In the genomic region with DNA sequence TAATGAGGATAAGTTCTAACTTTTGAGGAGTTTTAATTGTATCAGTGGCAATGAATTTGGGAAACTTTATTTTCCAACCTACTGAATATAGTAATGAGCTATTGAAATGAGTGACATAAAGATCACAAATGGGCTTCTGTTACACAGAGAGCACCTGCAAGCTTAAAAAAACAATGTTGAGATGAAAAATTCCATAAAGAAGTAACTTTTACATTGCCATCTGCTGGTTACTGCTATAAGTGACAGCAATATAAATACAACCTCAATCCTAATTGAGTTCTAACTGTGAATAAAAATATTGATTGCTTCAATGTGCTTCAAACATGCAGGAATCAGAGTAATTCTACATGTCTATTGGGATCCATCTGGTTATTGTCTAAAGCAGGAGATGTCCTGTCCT, we compare ENCODE assay signal across 12 cellular contexts. TPM values are rescaled to one million over a fixed set of nuclear protein-coding genes. Genes with fewer than 3 reads are reported as not detected.
DNase-seq lines count a peak whose midpoint lies in the region; ATAC-seq and TF ChIP-seq lines count a peak whose summit lies in the region.
"Had no signal": no experiment of that assay in that cellular context is flagged by ENCODE, and none has a peak within 500 bp of the region (broad histone marks: within the 10 kb centered on the region; RNA-seq: fewer than 3 reads in every experiment).

No MANE protein-coding gene starts in this region.

- no peak overlapping the region for H3K27ac Mint-ChIP-seq in activated T-helper 17 cell treated with anti-CD3 and anti-CD28 coated beads, Interleukin-2, amount 50 U/mL, for 72 hours
- H3K27ac Mint-ChIP-seq: activated CD4-positive, alpha-beta memory T cell treated with anti-CD3 and anti-CD28 coated beads for 36 hours; dendritic cell treated with granulocyte-macrophage colony-stimulating factor and Interleukin-4, amounts not matched to agents 40 ng/mL and 50 ng/mL, for 4 days had no signal

- BruUV-seq in A673 (replicated peaks; lab: Mats Ljungman, UMichigan), result no TSS peak

- CTCF ChIA-PET in A673 (lab: Charles Lee), result interaction anchor here (0.6 to 1.5 kb wide), 2 partner anchors 145 to 311 kb away, joined by 5 to 8 read pairs; no protein-coding TSS in a partner anchor

- no peak overlapping the region for H3K4me3 Mint-ChIP-seq in activated T-helper 17 cell treated with anti-CD3 and anti-CD28 coated beads, Interleukin-2, amount 50 U/mL, for 72 hours
- H3K4me3 Mint-ChIP-seq: activated CD4-positive, alpha-beta memory T cell treated with anti-CD3 and anti-CD28 coated beads for 36 hours; dendritic cell treated with granulocyte-macrophage colony-stimulating factor and Interleukin-4, amounts not matched to agents 40 ng/mL and 50 ng/mL, for 4 days had no signal

- H3K9me3 Mint-ChIP-seq in activated T-helper 17 cell treated with anti-CD3 and anti-CD28 coated beads, Interleukin-2, amount 50 U/mL, for 72 hours, result no peaks in the 10 kb centered on the region
- H3K9me3 Mint-ChIP-seq: activated CD4-positive, alpha-beta memory T cell treated with anti-CD3 and anti-CD28 coated beads for 36 hours; dendritic cell treated with granulocyte-macrophage colony-stimulating factor and Interleukin-4, amounts not matched to agents 40 ng/mL and 50 ng/mL, for 4 days had no signal

- POLR2A ChIA-PET in A673 (lab: Charles Lee; ENCODE audit: low non-redundant PET), result no interaction called here

- TF ChIP-seq CTCF in A673 (conservative IDR thresholded peaks at IDR 0.05; ENCODE audit: low read depth, low read length) (peak; percentile 54; the same call in 1 of the 2 replicates), fibroblast of villous mesenchyme (IDR thresholded peaks at IDR 0.05; ENCODE audit: insufficient read depth, low read depth, low read length) (peak; percentile 29)

- H3K9me3 ChIP-seq in A673 (ENCODE audit: low read depth, low read length, poor library complexity, severe bottlenecking), result no peaks in the 10 kb centered on the region

- no peak for DNase-seq in A673 (ENCODE audit: low spot score)
- DNase-seq in EH (ENCODE audit: low read depth), result peak; percentile 5
- peak; percentile 41 for DNase-seq in RKO (ENCODE audit: low spot score)
- DNase-seq in fibroblast of villous mesenchyme (ENCODE audit: low read depth), result peak; percentile 11
- DNase-seq in activated CD4-positive, alpha-beta T cell treated with anti-CD3 and anti-CD28 coated beads for 4 hours, result no peak
- DNase-seq: activated CD4-positive, alpha-beta memory T cell treated with anti-CD3 and anti-CD28 coated beads for 36 hours; mesendoderm had no signal

- intact Hi-C loops in A673 (cut with micrococcal nuclease; ENCODE audit: unreplicated experiment), result loop anchor here (5.0 kb wide), 2 partner anchors 215 to 305 kb away; no protein-coding TSS in a partner anchor

- H3K27me3 Mint-ChIP-seq in activated T-helper 17 cell treated with anti-CD3 and anti-CD28 coated beads, Interleukin-2, amount 50 U/mL, for 72 hours, result peaks cover 16% of the 10 kb centered on the region

- H3K4me3 ChIP-seq in A673 (ENCODE audit: low read depth, low read length, poor library complexity, severe bottlenecking) (no peak overlapping the region), fibroblast of villous mesenchyme (ENCODE audit: low read depth, low read length) (no peak overlapping the region)

- no peaks in the 10 kb centered on the region for H3K36me3 Mint-ChIP-seq in activated T-helper 17 cell treated with anti-CD3 and anti-CD28 coated beads, Interleukin-2, amount 50 U/mL, for 72 hours (ENCODE audit: low read depth)
- H3K36me3 Mint-ChIP-seq: activated CD4-positive, alpha-beta memory T cell treated with anti-CD3 and anti-CD28 coated beads for 36 hours had no signal

- peaks cover 8% of the 10 kb centered on the region for H3K27me3 ChIP-seq in A673 (replicated peaks; ENCODE audit: insufficient read depth, low read depth, low read length, poor library complexity)

- H3K4me1 Mint-ChIP-seq in activated T-helper 17 cell treated with anti-CD3 and anti-CD28 coated beads, Interleukin-2, amount 50 U/mL, for 72 hours, result no peaks in the 10 kb centered on the region

- H3K4me1 ChIP-seq in A673 (ENCODE audit: insufficient read depth, low read length, poor library complexity, severe bottlenecking), result no peaks in the 10 kb centered on the region

- ATAC-seq in activated T-helper 17 cell treated with anti-CD3 and anti-CD28 coated beads, Interleukin-2, amount 50 U/mL, for 72 hours (replicated peaks), result no peak
- ATAC-seq in GM19351 (IDR thresholded peaks at IDR 0.05; ENCODE audit: unreplicated experiment) (no peak), GM18909 (IDR thresholded peaks at IDR 0.05; ENCODE audit: poor library complexity, unreplicated experiment) (no peak)

- no peaks in the 10 kb centered on the region for H3K36me3 ChIP-seq in A673 (ENCODE audit: insufficient read depth, low read length, poor library complexity, severe bottlenecking)

- no peak overlapping the region for H3K27ac ChIP-seq in A673 (ENCODE audit: low read depth, low read length, poor library complexity, severe bottlenecking)

RNA-seq across cellular contexts. Expression of a gene that starts 14.2 kb away (rescaled TPM):
- not detected in 2 replicates for total RNA-seq in A673 (2021)
- not detected in 2 replicates for total RNA-seq in fibroblast of villous mesenchyme
- not detected for total RNA-seq in activated T-helper 17 cell treated with anti-CD3 and anti-CD28 coated beads, Interleukin-2, amount 50 U/mL, for 72 hours
- total RNA-seq: HT1080 had no signal

Comparison
In these comparisons a context has a peak if more than half of its experiments do, and no peak if none do; other contexts are left out.
1. DNase-seq: peak in EH (single experiment), RKO (single experiment) and fibroblast of villous mesenchyme (single experiment); none in A673 (single experiment) and activated CD4-positive, alpha-beta T cell treated with anti-CD3 and anti-CD28 coated beads for 4 hours (0 of 2).